1 cellular context compared by ENCODE assay signal in genomic region chr12:8572507-8572906, GRCh38.
TF ChIP-seq lines count a peak whose summit lies in the region.

No MANE protein-coding gene starts in this region.

TF ChIP-seq in HepG2, 621 proteins besides CTCF, POLR2A, EP300 and RAD21:
- no peak for TF ChIP-seq ZNF709 (CRISPR knock-in tag; IDR thresholded peaks at IDR 0.05)
- TF ChIP-seq ZNF605 (CRISPR knock-in tag; IDR thresholded peaks at IDR 0.05), result no peak
- no peak for TF ChIP-seq NKX3-1 (CRISPR knock-in tag; IDR thresholded peaks at IDR 0.05)
- no peak for TF ChIP-seq FOSL1 (CRISPR knock-in tag; IDR thresholded peaks at IDR 0.05; ENCODE audit: borderline replicate concordance)
- no peak for TF ChIP-seq MATR3 (CRISPR knock-in tag; IDR thresholded peaks at IDR 0.05)
- TF ChIP-seq ZNF501 (CRISPR knock-in tag; IDR thresholded peaks at IDR 0.05), result no peak
- no peak for TF ChIP-seq ZNF414 (CRISPR knock-in tag; IDR thresholded peaks at IDR 0.05)
- no peak for TF ChIP-seq CREB1 (IDR thresholded peaks at IDR 0.05)
- TF ChIP-seq CREB1 (CRISPR knock-in tag; IDR thresholded peaks at IDR 0.05), result no peak
